ENCODE assay signal across 1 cellular context in the genomic region with DNA sequence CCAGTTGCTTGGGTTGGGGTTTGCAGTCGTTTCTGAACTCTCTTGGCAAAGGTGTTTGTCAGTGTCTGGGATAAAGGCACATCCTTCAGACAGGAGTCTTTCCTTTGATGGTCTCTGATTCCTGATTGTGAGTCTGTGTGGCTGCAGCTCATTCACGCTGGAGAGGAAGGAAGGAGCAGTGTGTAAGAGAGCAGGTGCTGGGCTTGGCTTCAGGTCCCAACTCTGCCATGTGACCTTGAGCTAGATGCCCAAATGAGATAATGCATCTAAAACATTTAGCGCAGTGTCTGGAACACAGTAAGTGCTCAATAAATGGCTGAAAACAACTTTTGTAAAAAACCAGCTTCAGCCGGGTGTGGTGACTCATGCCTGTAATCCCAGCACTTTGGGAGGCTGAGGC.
TF ChIP-seq lines count a peak whose summit lies in the region.

No MANE protein-coding gene starts in this region.

TF ChIP-seq in H1, 55 proteins besides CTCF, POLR2A, EP300 and RAD21:
- TF ChIP-seq CHD1 (IDR thresholded peaks at IDR 0.05; ENCODE audit: low read depth, low read length) = no peak
- no peak for TF ChIP-seq SUZ12 (IDR thresholded peaks at IDR 0.05; ENCODE audit: low read length)
- TF ChIP-seq POLR2AphosphoS5 (IDR thresholded peaks at IDR 0.05; ENCODE audit: low read depth, low read length) = no peak
- no peak for TF ChIP-seq HDAC6 (IDR thresholded peaks at IDR 0.05; ENCODE audit: low read depth, low read length)
- TF ChIP-seq GABPA (IDR thresholded peaks at IDR 0.05; ENCODE audit: borderline replicate concordance, insufficient read depth, low read length) = no peak
